ENCODE assay signal across 8 cellular contexts in genomic region chr3:33440328-33440577, GRCh38. TPM values are rescaled to one million over a fixed set of nuclear protein-coding genes. Genes with fewer than 3 reads are reported as not detected.
DNase-seq lines count a peak whose midpoint lies in the region; ATAC-seq and TF ChIP-seq lines count a peak whose summit lies in the region.

A gene with protein sequence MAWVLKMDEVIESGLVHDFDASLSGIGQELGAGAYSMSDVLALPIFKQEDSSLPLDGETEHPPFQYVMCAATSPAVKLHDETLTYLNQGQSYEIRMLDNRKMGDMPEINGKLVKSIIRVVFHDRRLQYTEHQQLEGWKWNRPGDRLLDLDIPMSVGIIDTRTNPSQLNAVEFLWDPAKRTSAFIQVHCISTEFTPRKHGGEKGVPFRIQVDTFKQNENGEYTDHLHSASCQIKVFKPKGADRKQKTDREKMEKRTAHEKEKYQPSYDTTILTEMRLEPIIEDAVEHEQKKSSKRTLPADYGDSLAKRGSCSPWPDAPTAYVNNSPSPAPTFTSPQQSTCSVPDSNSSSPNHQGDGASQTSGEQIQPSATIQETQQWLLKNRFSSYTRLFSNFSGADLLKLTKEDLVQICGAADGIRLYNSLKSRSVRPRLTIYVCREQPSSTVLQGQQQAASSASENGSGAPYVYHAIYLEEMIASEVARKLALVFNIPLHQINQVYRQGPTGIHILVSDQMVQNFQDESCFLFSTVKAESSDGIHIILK (minus strand): TSS chr3:33440405. CDS start chr3:33439848, 557 bp downstream.

- TF ChIP-seq POLR2A in sigmoid colon (IDR thresholded peaks at IDR 0.05) = no peak

- intact Hi-C loops in left ventricle myocardium inferior (cut with micrococcal nuclease) = no loop called here
- intact Hi-C loops in sigmoid colon (cut with DNase I) = loop anchor here (5.0 to 10.0 kb wide), 3 partner anchors 215 to 328 kb away; partner anchors contain the start of genes CLASP2 and CRTAP

- peak within 1 kb of the TSS; percentile 100 for H3K4me3 Mint-ChIP-seq in activated naive CD4-positive, alpha-beta T cell treated with anti-CD3 and anti-CD28 coated beads, Interleukin-2, amount 50 U/mL, for 24 hours

- no peak for ATAC-seq in HG03159 (IDR thresholded peaks at IDR 0.05; ENCODE audit: unreplicated experiment)

- H3K27ac ChIP-seq in 22Rv1 = peak within 1 kb of the TSS; percentile 98
- peak within 1 kb of the TSS; percentile 96 for H3K27ac ChIP-seq in HL-60 (replicated peaks)
- H3K27ac ChIP-seq in left ventricle myocardium inferior (replicated peaks) = peak within 1 kb of the TSS; percentile 98
- peak within 1 kb of the TSS; percentile 95 to 98 (median 97) for H3K27ac ChIP-seq in sigmoid colon

- H3K4me3 ChIP-seq in HL-60 (replicated peaks; ENCODE audit: insufficient read depth, low read length) = peak within 1 kb of the TSS; percentile 88
- peak within 1 kb of the TSS; percentile 83 for H3K4me3 ChIP-seq in left ventricle myocardium inferior
- H3K4me3 ChIP-seq in sigmoid colon = peak within 1 kb of the TSS; percentile 69 to 90 (median 77)

- H3K4me1 ChIP-seq in left ventricle myocardium inferior (peaks cover 59% of the 10 kb centered on the region), sigmoid colon (peaks cover 0 to 47% (median 41%) of the 10 kb centered on the region in 4 donors)

- no peak for DNase-seq in HL-60 (ENCODE audit: low read depth in 1 of 2, low spot score in 1 of 2)
- peak; percentile 100 for DNase-seq in left ventricle myocardium inferior
- no peak for DNase-seq in sigmoid colon
- DNase-seq in T1000 (lab: John Stamatoyannopoulos, UW) = no peak
- no peak for DNase-seq in NCI-H345 treated with DMSO at 0.1 percent for 48 hours (lab: John Stamatoyannopoulos, UW; ENCODE audit: unreplicated experiment)

- WGBS in sigmoid colon, 2 donors = 1% methylated on average over 36 of the region's 36 CpGs

- H3K27me3 ChIP-seq in HL-60 (ENCODE audit: insufficient read depth, poor library complexity, severe bottlenecking) (no peaks in the 10 kb centered on the region), left ventricle myocardium inferior (ENCODE audit: low read depth) (no peaks in the 10 kb centered on the region), sigmoid colon (no peaks in the 10 kb centered on the region)

- no peak for TF ChIP-seq CTCF in 22Rv1 (IDR thresholded peaks at IDR 0.05)
- no peak for TF ChIP-seq CTCF in HL-60 (IDR thresholded peaks at IDR 0.05; ENCODE audit: insufficient read depth, low read length)
- no peak for TF ChIP-seq CTCF in left ventricle myocardium inferior (IDR thresholded peaks at IDR 0.05; ENCODE audit: borderline replicate concordance)
- no peak for TF ChIP-seq CTCF in sigmoid colon (IDR thresholded peaks at IDR 0.05)

- H3K36me3 ChIP-seq in left ventricle myocardium inferior (no peaks in the 10 kb centered on the region), sigmoid colon (no peaks in the 10 kb centered on the region)

- TF ChIP-seq EP300 in sigmoid colon (IDR thresholded peaks at IDR 0.05) = no peak

- H3K9me3 Mint-ChIP-seq in activated naive CD4-positive, alpha-beta T cell treated with anti-CD3 and anti-CD28 coated beads, Interleukin-2, amount 50 U/mL, for 24 hours = no peaks in the 10 kb centered on the region

- H3K4me1 Mint-ChIP-seq in activated naive CD4-positive, alpha-beta T cell treated with anti-CD3 and anti-CD28 coated beads, Interleukin-2, amount 50 U/mL, for 24 hours = peaks cover 57% of the 10 kb centered on the region

- no peaks in the 10 kb centered on the region for H3K36me3 Mint-ChIP-seq in activated naive CD4-positive, alpha-beta T cell treated with anti-CD3 and anti-CD28 coated beads, Interleukin-2, amount 50 U/mL, for 24 hours

- peak within 1 kb of the TSS; percentile 100 for H3K27ac Mint-ChIP-seq in activated naive CD4-positive, alpha-beta T cell treated with anti-CD3 and anti-CD28 coated beads, Interleukin-2, amount 50 U/mL, for 24 hours

- no peaks in the 10 kb centered on the region for H3K27me3 Mint-ChIP-seq in activated naive CD4-positive, alpha-beta T cell treated with anti-CD3 and anti-CD28 coated beads, Interleukin-2, amount 50 U/mL, for 24 hours

- H3K9me3 ChIP-seq in left ventricle myocardium inferior (replicated peaks) = no peaks in the 10 kb centered on the region
- H3K9me3 ChIP-seq in sigmoid colon = no peaks in the 10 kb centered on the region

RNA-seq across cellular contexts. Expression of the gene that starts here (rescaled TPM):
- total RNA-seq in left ventricle myocardium inferior (40.6 TPM), sigmoid colon (10 to 100 TPM; 58.4 to 92.0 (median 62.8) TPM)
- polyA plus RNA-seq in sigmoid colon = 10 to 100 TPM; 30.6 to 45.5 (median 41.8) TPM
